In genomic region chr1:2212542-2213491, GRCh38 we compare ENCODE assay signal across 8 cellular contexts. TPM values are rescaled to one million over a fixed set of nuclear protein-coding genes. Genes with fewer than 3 reads are reported as not detected.
DNase-seq lines count a peak whose midpoint lies in the region; ATAC-seq and TF ChIP-seq lines count a peak whose summit lies in the region.

No MANE protein-coding gene starts in this region.

- H3K4me3 Mint-ChIP-seq in Calu3 (ENCODE audit: low read depth, unreplicated experiment): peak overlapping the region; percentile 30

- DNase-seq in Calu3 (peak; percentile 74), KG1 (lab: John Stamatoyannopoulos, UW) (peak; percentile 12), left lobe of liver (ENCODE audit: low spot score) (peak; percentile 72), activated gamma-delta T cell treated with Interleukin-2 at 50 U/mL for 16 hours (no peak)
- DNase-seq in activated CD4-positive, alpha-beta T cell treated with anti-CD3 and anti-CD28 coated beads for 48 hours: peak; percentile 61
- peak; percentile 42 for DNase-seq in effector CD4-positive, alpha-beta T cell
- DNase-seq in stimulated activated CD4-positive, alpha-beta T cell treated with anti-CD3 and anti-CD28 coated beads, Interleukin-4, amount 100 ng/mL, for 1 hour: peak; percentile 56

- intact Hi-C loops in Calu3 (cut with micrococcal nuclease; ENCODE audit: unreplicated experiment): no loop called here

- no peaks in the 10 kb centered on the region for H3K27me3 Mint-ChIP-seq in Calu3 (ENCODE audit: unreplicated experiment)

- CTCF ChIA-PET in Calu3 (lab: Charles Lee): interaction anchor here (1.2 kb wide), 1 partner anchor 13 kb away, joined by 3 read pairs; no protein-coding TSS in a partner anchor

- H3K27ac Mint-ChIP-seq in Calu3 (ENCODE audit: unreplicated experiment): peak overlapping the region; percentile 42

- no peaks in the 10 kb centered on the region for H3K9me3 Mint-ChIP-seq in Calu3 (ENCODE audit: low read depth, unreplicated experiment)

- ATAC-seq in left lobe of liver (no peak), GM21576 (IDR thresholded peaks at IDR 0.05; ENCODE audit: unreplicated experiment) (no peak)

- H3K36me3 Mint-ChIP-seq in Calu3 (ENCODE audit: insufficient read depth, unreplicated experiment): peaks cover 13% of the 10 kb centered on the region

- peaks cover 8% of the 10 kb centered on the region for H3K4me1 Mint-ChIP-seq in Calu3 (ENCODE audit: low read depth, unreplicated experiment)

- TF ChIP-seq CTCF in Calu3 (IDR thresholded peaks at IDR 0.05; ENCODE audit: unreplicated experiment): no peak

- BruUV-seq in Calu3 (replicated peaks; lab: Mats Ljungman, UMichigan): no TSS peak

RNA-seq across cellular contexts. Expression of gene SKI, which starts 15.3 kb away (rescaled TPM):
- 32.8 and 33.8 TPM in 2 replicates for total RNA-seq in Calu3 (2022)
- 38.8 TPM for total RNA-seq in left lobe of liver

RNA-seq across cellular contexts. Expression of gene FAAP20, which starts 18.2 kb away (rescaled TPM):
- total RNA-seq in Calu3 (2022) (36.3 and 42.9 TPM in 2 replicates), left lobe of liver (24.8 TPM)
